8 cellular contexts compared by ENCODE assay signal in genomic region chr4:40301592-40301991, GRCh38. TPM values are rescaled to one million over a fixed set of nuclear protein-coding genes. Genes with fewer than 3 reads are reported as not detected.
DNase-seq lines count a peak whose midpoint lies in the region; ATAC-seq, FAIRE-seq and TF ChIP-seq lines count a peak whose summit lies in the region.

No MANE protein-coding gene starts in this region.

- ATAC-seq in GM19351 (IDR thresholded peaks at IDR 0.05; ENCODE audit: unreplicated experiment) (peak; percentile 73), HG03097 (IDR thresholded peaks at IDR 0.05; ENCODE audit: low FRiP score, unreplicated experiment) (peak; percentile 45)
- ATAC-seq in activated CD8-positive, alpha-beta T cell treated with anti-CD3 and anti-CD28 coated beads, Interleukin-2, amount 10 ng/mL, durations not matched to agents 7 days and 5 days = peak; percentile 81

- intact Hi-C loops in breast epithelium (cut with DNase I; ENCODE audit: low total_unique reads) = no loop called here

- no peak for TF ChIP-seq CTCF in breast epithelium (IDR thresholded peaks at IDR 0.05)

- no peaks in the 10 kb centered on the region for H3K9me3 ChIP-seq in breast epithelium

- peaks cover 80% of the 10 kb centered on the region for H3K4me1 Mint-ChIP-seq in activated CD8-positive, alpha-beta T cell treated with anti-CD3 and anti-CD28 coated beads, Interleukin-2, amount 10 ng/mL, durations not matched to agents 7 days and 5 days (ENCODE audit: low read depth)

- H3K4me1 ChIP-seq in breast epithelium = no peaks in the 10 kb centered on the region

- no peak for TF ChIP-seq POLR2A in breast epithelium (IDR thresholded peaks at IDR 0.05)

- H3K27me3 Mint-ChIP-seq in activated CD8-positive, alpha-beta T cell treated with anti-CD3 and anti-CD28 coated beads, Interleukin-2, amount 10 ng/mL, durations not matched to agents 7 days and 5 days (ENCODE audit: low read depth) = no peaks in the 10 kb centered on the region

- H3K27ac Mint-ChIP-seq in activated CD8-positive, alpha-beta T cell treated with anti-CD3 and anti-CD28 coated beads, Interleukin-2, amount 10 ng/mL, durations not matched to agents 7 days and 5 days = peak overlapping the region; percentile 92

- peak overlapping the region in 1 of 2 donors; percentile 16 for H3K27ac ChIP-seq in breast epithelium

- no peak for FAIRE-seq in RCC 7860 (lab: Jason Lieb, UNC)

- H3K4me3 ChIP-seq in breast epithelium = no peak overlapping the region

- no peaks in the 10 kb centered on the region for H3K36me3 ChIP-seq in breast epithelium

- DNase-seq in activated CD8-positive, alpha-beta T cell treated with anti-CD3 and anti-CD28 coated beads, Interleukin-2, amount 10 ng/mL, durations not matched to agents 7 days and 5 days = peak; percentile 83
- peak; percentile 30 to 43 for DNase-seq in stimulated activated CD4-positive, alpha-beta T cell treated with anti-CD3 and anti-CD28 coated beads, Interleukin-2, amount 100 ng/mL, for 24 hours
- DNase-seq in NCI-H187 (lab: John Stamatoyannopoulos, UW) = no peak
- DNase-seq in breast epithelium (ENCODE audit: low spot score in 2 of 2) = no peak
- DNase-seq in RCC 7860 (ENCODE audit: low spot score) = no peak
- no peak for DNase-seq in NCI-H146 treated with DMSO at 0.1 percent for 48 hours (lab: John Stamatoyannopoulos, UW; ENCODE audit: unreplicated experiment)

- CTCF ChIA-PET in activated CD8-positive, alpha-beta T cell treated with anti-CD3 and anti-CD28 coated beads, Interleukin-2, amount 10 ng/mL, durations not matched to agents 7 days and 5 days (lab: Charles Lee) = interaction anchor here (0.8 to 2.2 kb wide), 12 partner anchors 12 to 150 kb away, joined by 3 to 10 read pairs (median 3); no protein-coding TSS in a partner anchor

- H3K4me3 Mint-ChIP-seq in activated CD8-positive, alpha-beta T cell treated with anti-CD3 and anti-CD28 coated beads, Interleukin-2, amount 10 ng/mL, durations not matched to agents 7 days and 5 days = peak overlapping the region; percentile 68

- POLR2A ChIA-PET in activated CD8-positive, alpha-beta T cell treated with anti-CD3 and anti-CD28 coated beads, Interleukin-2, amount 10 ng/mL, durations not matched to agents 7 days and 5 days (lab: Charles Lee) = interaction anchor here (0.6 to 1.7 kb wide), 13 partner anchors 7 to 246 kb away, joined by 3 to 7 read pairs (median 4); partner anchors contain the start of gene N4BP2

- H3K36me3 Mint-ChIP-seq in activated CD8-positive, alpha-beta T cell treated with anti-CD3 and anti-CD28 coated beads, Interleukin-2, amount 10 ng/mL, durations not matched to agents 7 days and 5 days (ENCODE audit: low read depth) = peaks cover 13% of the 10 kb centered on the region

- peaks cover 3% of the 10 kb centered on the region for H3K9me3 Mint-ChIP-seq in activated CD8-positive, alpha-beta T cell treated with anti-CD3 and anti-CD28 coated beads, Interleukin-2, amount 10 ng/mL, durations not matched to agents 7 days and 5 days (ENCODE audit: insufficient read depth)

- no peaks in the 10 kb centered on the region for H3K27me3 ChIP-seq in breast epithelium

RNA-seq across cellular contexts. Expression of gene CHRNA9, which starts 33.5 kb away (rescaled TPM):
- under 1 TPM; 0.26 to 0.82 TPM for total RNA-seq in activated CD8-positive, alpha-beta T cell treated with anti-CD3 and anti-CD28 coated beads, Interleukin-2, amount 10 ng/mL, durations not matched to agents 7 days and 5 days
- total RNA-seq in breast epithelium = not detected

Comparison
In these comparisons a context has a peak if more than half of its experiments do, and no peak if none do; other contexts are left out.
1. DNase-seq: peak in activated CD8-positive, alpha-beta T cell treated with anti-CD3 and anti-CD28 coated beads, Interleukin-2, amount 10 ng/mL, durations not matched to agents 7 days and 5 days (single experiment) and stimulated activated CD4-positive, alpha-beta T cell treated with anti-CD3 and anti-CD28 coated beads, Interleukin-2, amount 100 ng/mL, for 24 hours (2 of 2); none in NCI-H187 (0 of 2), breast epithelium (0 of 2), RCC 7860 (single experiment) and NCI-H146 treated with DMSO at 0.1 percent for 48 hours (single experiment).
2. Peak in every context shown above with its lines, with median percentiles within 50 percentile points of each other: ATAC-seq.